In the genomic region with DNA sequence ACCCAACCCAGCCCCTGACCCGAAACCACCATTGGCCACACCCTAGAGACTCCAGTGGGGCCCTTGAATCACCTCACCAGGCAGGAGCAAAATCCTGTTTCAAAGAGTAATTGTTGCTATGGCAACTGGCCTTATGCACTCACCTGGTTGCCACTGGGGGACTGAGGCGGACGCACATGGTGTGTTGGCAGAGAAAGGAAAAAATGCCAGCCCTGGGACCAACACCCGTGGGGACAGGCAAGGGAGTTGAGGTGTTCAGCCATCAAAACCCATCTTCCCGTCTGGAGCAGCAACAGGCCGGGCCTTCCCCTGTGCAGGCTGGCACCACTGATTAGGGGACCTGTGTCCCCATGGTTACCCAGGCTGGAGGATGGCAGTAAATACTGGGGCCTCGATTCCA, we compare ENCODE assay signal across 32 cellular contexts.
A peak's percentile ranks its signal among the peaks of the same experiment; 100 is the strongest.
DNase-seq lines count a peak whose midpoint lies in the region; ATAC-seq and TF ChIP-seq lines count a peak whose summit lies in the region.
"Had no signal": no experiment of that assay in that cellular context is flagged by ENCODE, and none has a peak within 500 bp of the region (broad histone marks: within the 10 kb centered on the region; RNA-seq: fewer than 3 reads in every experiment).

No MANE protein-coding gene starts in this region.

- H3K27ac ChIP-seq in colonic mucosa: no peak overlapping the region
- no peak overlapping the region for H3K27ac ChIP-seq in spleen
- H3K27ac ChIP-seq: adrenal gland, esophagus squamous epithelium, KMS-11, upper lobe of left lung had no signal

- H3K27me3 ChIP-seq in colonic mucosa (no peaks in the 10 kb centered on the region), spleen (replicated peaks in 1 of 7) (peaks cover 0 to 11% (median 0%) of the 10 kb centered on the region in 7 donors)
- H3K27me3 ChIP-seq: adrenal gland, upper lobe of left lung had no signal

- no peak for ATAC-seq in GM18511 (IDR thresholded peaks at IDR 0.05; ENCODE audit: unreplicated experiment)
- ATAC-seq: activated CD4-positive, CD25-positive, alpha-beta regulatory T cell treated with anti-CD3 and anti-CD28 coated beads, Interleukin-2, amount 50 U/mL, for 24 hours; activated T-cell treated with anti-CD3 and anti-CD28 coated beads, Interleukin-2, amount 50 U/mL, for 72 hours; naive thymus-derived CD4-positive, alpha-beta T cell; PC-3; SK-N-SH treated with all-trans-retinoic acid at 6 μM for 48 hours; stimulated activated memory B cell treated with anti-CD40 and anti-IgM and Interleukin-4, amounts not matched to agents 10 μg/mL and 1 μg/mL and 100 μg/mL, for 72 hours; T-helper 17 cell had no signal

- no peak overlapping the region for H3K9ac ChIP-seq in colonic mucosa (ENCODE audit: low read depth in 2 of 2, low read length in 2 of 2)
- H3K9ac ChIP-seq: KMS-11 had no signal

- H3K4me3 ChIP-seq in colonic mucosa (no peak overlapping the region), spleen (no peak overlapping the region)
- H3K4me3 ChIP-seq: adrenal gland, esophagus squamous epithelium, heart left ventricle, upper lobe of left lung had no signal

- peak; percentile 18 for DNase-seq in NCI-H146 (lab: John Stamatoyannopoulos, UW)
- DNase-seq in NCI-H146 treated with DMSO at 0.1 percent for 48 hours (lab: John Stamatoyannopoulos, UW; ENCODE audit: unreplicated experiment): no peak
- peak; percentile 41 for DNase-seq in DMS79 (lab: John Stamatoyannopoulos, UW)
- peak; percentile 13 for DNase-seq in colonic mucosa
- DNase-seq in spleen: peak; percentile 51
- DNase-seq in D341Med (ENCODE audit: low spot score): no peak
- no peak for DNase-seq in CD1c-positive myeloid dendritic cell (ENCODE audit: extremely low spot score)
- DNase-seq: activated CD4-positive, alpha-beta T cell treated with anti-CD3 and anti-CD28 coated beads, Interleukin-2, amount 50 U/mL, for 4 hours; activated naive CD4-positive, alpha-beta T cell treated with anti-CD3 and anti-CD28 coated beads for 36 hours; activated T-cell treated with anti-CD3 and anti-CD28 coated beads, Interleukin-2, amount 50 U/mL, for 72 hours; CD4-positive, CD25-positive, alpha-beta regulatory T cell; esophagus squamous epithelium; foreskin melanocyte; HCEC 1CT; kidney; MM.1S; naive thymus-derived CD4-positive, alpha-beta T cell; NCI-H1105 treated with DMSO at 0.1 percent for 48 hours; NCI-H2171; NCI-H524 treated with DMSO at 0.1 percent for 48 hours; occipital lobe; PC-3; substantia nigra; T-helper 17 cell had no signal

- no peak for TF ChIP-seq POLR2A in spleen (IDR thresholded peaks at IDR 0.05)

- H3K9me3 ChIP-seq in colonic mucosa (no peaks in the 10 kb centered on the region), spleen (no peaks in the 10 kb centered on the region)
- H3K9me3 ChIP-seq: adrenal gland, esophagus squamous epithelium, heart left ventricle, upper lobe of left lung had no signal

- WGBS in spleen, 5 donors: 83 to 91% (median 89%) methylated on average over 6 to 7 of the region's 7 CpGs

- intact Hi-C loops in colonic mucosa (cut with DNase I) (no loop called here), spleen (cut with DNase I; ENCODE audit: low total_unique reads) (no loop called here)

- H3K4me1 ChIP-seq in colonic mucosa: no peaks in the 10 kb centered on the region
- peaks cover 0 to 17% (median 9%) of the 10 kb centered on the region in 6 donors for H3K4me1 ChIP-seq in spleen
- H3K4me1 ChIP-seq: adrenal gland had no signal

- H3K36me3 ChIP-seq in colonic mucosa: no peaks in the 10 kb centered on the region
- H3K36me3 ChIP-seq in spleen: no peaks in the 10 kb centered on the region
- H3K36me3 ChIP-seq: adrenal gland, esophagus squamous epithelium, heart left ventricle, upper lobe of left lung had no signal

- no peak for TF ChIP-seq CTCF in colonic mucosa (IDR thresholded peaks at IDR 0.05)
- no peak for TF ChIP-seq CTCF in spleen (IDR thresholded peaks at IDR 0.05 in 8 of 11, conservative IDR thresholded peaks at IDR 0.05 in 3 of 11)

Comparison
In these comparisons a context has a peak if more than half of its experiments do, and no peak if none do; other contexts are left out.
1. DNase-seq: peak in NCI-H146 (single experiment), DMS79 (single experiment), colonic mucosa (single experiment) and spleen (single experiment); none in NCI-H146 treated with DMSO at 0.1 percent for 48 hours (single experiment), D341Med (single experiment) and CD1c-positive myeloid dendritic cell (single experiment).